In the genomic region with DNA sequence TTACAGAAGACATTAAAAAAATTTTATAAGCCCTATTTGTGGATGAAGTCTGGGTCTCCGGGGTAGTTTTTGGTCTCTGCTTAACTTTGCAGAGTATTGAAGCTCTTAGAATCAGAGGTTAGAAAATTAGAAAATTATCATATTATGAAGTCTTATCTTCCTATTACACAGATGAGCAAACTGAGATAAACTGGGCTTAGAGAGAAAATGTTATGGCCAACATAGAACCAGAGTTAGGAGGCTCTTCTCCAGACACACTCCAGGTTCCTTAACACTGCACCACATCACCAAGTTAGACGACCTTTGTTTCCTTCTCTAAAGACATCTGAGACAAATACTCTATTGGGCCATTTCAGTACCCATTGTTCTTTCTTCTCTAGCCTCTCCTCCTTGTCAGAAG, we compare ENCODE assay signal across 15 cellular contexts. TPM values are rescaled to one million over a fixed set of nuclear protein-coding genes. Genes with fewer than 3 reads are reported as not detected.
DNase-seq lines count a peak whose midpoint lies in the region; ATAC-seq and TF ChIP-seq lines count a peak whose summit lies in the region.
"Had no signal": no experiment of that assay in that cellular context is flagged by ENCODE, and none has a peak within 500 bp of the region (broad histone marks: within the 10 kb centered on the region; RNA-seq: fewer than 3 reads in every experiment).

No MANE protein-coding gene starts in this region.

- H3K9me1 ChIP-seq in IMR-90 (ENCODE audit: insufficient read depth, low read length) = peaks cover 7% of the 10 kb centered on the region

- no peak overlapping the region for H2BK5ac ChIP-seq in IMR-90 (ENCODE audit: low read depth, low read length, poor library complexity, severe bottlenecking)

- no peak for DNase-seq in IMR-90
- no peak for DNase-seq in smooth muscle cell (lab: John Stamatoyannopoulos, UW; ENCODE audit: unreplicated experiment)
- DNase-seq in stimulated activated CD4-positive, alpha-beta T cell treated with anti-CD3 and anti-CD28 coated beads, Interleukin-4, amount 100 ng/mL, for 4 hours = no peak
- DNase-seq in posterior vena cava (ENCODE audit: low spot score) = no peak
- DNase-seq in testis = no peak
- DNase-seq: activated CD8-positive, alpha-beta memory T cell treated with anti-CD3 and anti-CD28 coated beads, Interleukin-2, amount 50 U/mL, for 48 hours; adrenal gland; Caco-2; KBM-7; NCI-H1694 treated with DMSO at 0.1 percent for 48 hours; NCI-H748 treated with DMSO at 0.1 percent for 48 hours; thyroid gland had no signal

- H3K79me1 ChIP-seq in IMR-90 (ENCODE audit: low read depth in 1 of 2, low read length in 2 of 2) = no peaks in the 10 kb centered on the region

- H3K4me1 ChIP-seq in IMR-90 (ENCODE audit: control insufficient read depth, insufficient read depth, low read length) (peaks cover 9% of the 10 kb centered on the region), smooth muscle cell (ENCODE audit: low read depth) (peaks cover 32% of the 10 kb centered on the region), testis (peaks cover 5% of the 10 kb centered on the region)
- H3K4me1 ChIP-seq: Caco-2 had no signal

- H3K4me2 ChIP-seq in IMR-90 (ENCODE audit: low read depth, low read length) (peak overlapping the region; percentile 57; the same call in 1 of the 2 replicates), smooth muscle cell (peak overlapping the region; percentile 13)

- H3K9me3 ChIP-seq in IMR-90 (ENCODE audit: control insufficient read depth, insufficient read depth, low read length) (no peaks in the 10 kb centered on the region), smooth muscle cell (replicated peaks; ENCODE audit: low read depth) (no peaks in the 10 kb centered on the region), testis (no peaks in the 10 kb centered on the region)
- H3K9me3 ChIP-seq: adrenal gland, Caco-2, thyroid gland had no signal

- CTCF ChIA-PET in IMR-90 (lab: Yijun Ruan, JAX) = no interaction called here

- H3K14ac ChIP-seq in IMR-90 (replicated peaks; ENCODE audit: low read depth, low read length) = no peak overlapping the region

- intact Hi-C loops in IMR-90 (cut with micrococcal nuclease) (loop anchor here (5.0 kb wide), 1 partner anchor 56 kb away; a partner anchor contains a TSS), posterior vena cava (cut with DNase I) (no loop called here), testis (cut with DNase I; ENCODE audit: low total_unique reads) (no loop called here)

- H2AK5ac ChIP-seq in IMR-90 (ENCODE audit: low read depth, low read length) = no peak overlapping the region

- H4K20me1 ChIP-seq in IMR-90 (ENCODE audit: insufficient read depth, low read length) (no peaks in the 10 kb centered on the region), smooth muscle cell (ENCODE audit: low read depth) (no peaks in the 10 kb centered on the region)

- in situ Hi-C loops in IMR-90 (cut with MboI; ENCODE audit: low sequenced_read_pairs) = no loop called here

- H3K4me3 ChIP-seq in IMR-90 (ENCODE audit: insufficient read depth, low read depth, low read length) = no peak overlapping the region
- H3K4me3 ChIP-seq in smooth muscle cell = no peak overlapping the region
- no peak overlapping the region for H3K4me3 ChIP-seq in testis
- H3K4me3 ChIP-seq: adrenal gland, thyroid gland had no signal

- POLR2A ChIA-PET in IMR-90 (lab: Charles Lee; ENCODE audit: unreplicated experiment) = no interaction called here

- dilution Hi-C loops in IMR-90 (cut with HindIII; ENCODE audit: low sequenced_read_pairs, unreplicated experiment) = no loop called here

- H2AFZ ChIP-seq in IMR-90 (replicated peaks; ENCODE audit: low read length, poor library complexity) (no peak overlapping the region), smooth muscle cell (ENCODE audit: low read depth) (no peak overlapping the region)

- ATAC-seq in GM19395 (IDR thresholded peaks at IDR 0.05; ENCODE audit: unreplicated experiment) (peak; percentile 39), HG02678 (IDR thresholded peaks at IDR 0.05; ENCODE audit: unreplicated experiment) (peak; percentile 20), IMR-90 (ENCODE audit: low read depth) (no peak)

- no peak overlapping the region for H4K8ac ChIP-seq in IMR-90 (ENCODE audit: low read depth in 2 of 2, low read length in 2 of 2)

- no peak overlapping the region for H2BK15ac ChIP-seq in IMR-90 (ENCODE audit: low read depth, low read length)

- H3K36me3 ChIP-seq in IMR-90 (ENCODE audit: control insufficient read depth, insufficient read depth, low read length) = no peaks in the 10 kb centered on the region
- no peaks in the 10 kb centered on the region for H3K36me3 ChIP-seq in smooth muscle cell (ENCODE audit: low read depth)
- no peaks in the 10 kb centered on the region for H3K36me3 ChIP-seq in testis (ENCODE audit: low read depth, missing control alignments)
- H3K36me3 ChIP-seq: thyroid gland had no signal

- H4K5ac ChIP-seq in IMR-90 (ENCODE audit: low read depth, low read length) = no peak overlapping the region

- peaks cover 15% of the 10 kb centered on the region for H3F3A ChIP-seq in smooth muscle cell (ENCODE audit: low read depth)

- no peak overlapping the region for H4K91ac ChIP-seq in IMR-90 (ENCODE audit: insufficient read depth, low read depth, low read length)

- H2BK20ac ChIP-seq in IMR-90 (ENCODE audit: low read depth, low read length) = no peak overlapping the region

- no peak overlapping the region for H2BK120ac ChIP-seq in IMR-90 (ENCODE audit: low read depth, low read length)

- H3K23ac ChIP-seq in IMR-90 (ENCODE audit: low read depth, low read length) = no peak overlapping the region; the same call in 1 of the 2 replicates

- no TSS peak for BruUV-seq in IMR-90 (replicated peaks; lab: Mats Ljungman, UMichigan)

- TF ChIP-seq RAD21 in IMR-90 (IDR thresholded peaks at IDR 0.05; ENCODE audit: low read length) = no peak

- H3K4ac ChIP-seq in IMR-90 (ENCODE audit: low read depth, low read length) = no peak overlapping the region

- no peaks in the 10 kb centered on the region for H3K79me2 ChIP-seq in smooth muscle cell (ENCODE audit: low read depth)

- H3K18ac ChIP-seq in IMR-90 (ENCODE audit: low read depth, low read length) = no peak overlapping the region

- H3K56ac ChIP-seq in IMR-90 (ENCODE audit: extremely low read depth, insufficient read depth, low read length) = no peak overlapping the region; the same call in 1 of the 2 replicates

- H3K27ac ChIP-seq in IMR-90 (ENCODE audit: insufficient read depth, low read length) (no peak overlapping the region), smooth muscle cell (ENCODE audit: low read depth) (peak overlapping the region; percentile 99), testis (no peak overlapping the region)
- H3K27ac ChIP-seq: adrenal gland, thyroid gland, VCaP had no signal

- no peak overlapping the region for H2AK9ac ChIP-seq in IMR-90 (replicated peaks; ENCODE audit: low read depth, low read length, poor library complexity)

- WGBS in IMR-90 (ENCODE audit: extremely low coverage in 2 of 2, insufficient read length in 1 of 2), 2 experiments = no CpG with 5 or more reads among the region's 2 CpGs
- 100% methylated on average over 2 of the region's 2 CpGs for WGBS in smooth muscle cell (ENCODE audit: low lambda C conversion rate)
- 91 to 93% methylated on average over 2 of the region's 2 CpGs for WGBS in testis, 2 donors

- no peak for TF ChIP-seq POLR2A in IMR-90 (IDR thresholded peaks at IDR 0.05; ENCODE audit: low read depth, low read length)
- TF ChIP-seq POLR2A in testis (IDR thresholded peaks at IDR 0.05) = no peak

- H3K27me3 ChIP-seq in IMR-90 (ENCODE audit: control insufficient read depth, insufficient read depth, low read length) (no peaks in the 10 kb centered on the region), smooth muscle cell (ENCODE audit: low read depth) (no peaks in the 10 kb centered on the region), testis (no peaks in the 10 kb centered on the region)
- H3K27me3 ChIP-seq: adrenal gland, thyroid gland had no signal

- H3K9ac ChIP-seq in IMR-90 (ENCODE audit: low read depth, low read length) (no peak overlapping the region), smooth muscle cell (ENCODE audit: low read depth) (peak overlapping the region; percentile 58)

- no peak for TF ChIP-seq CTCF in IMR-90 (conservative IDR thresholded peaks at IDR 0.05; ENCODE audit: low read depth, low read length)
- no peak for TF ChIP-seq CTCF in smooth muscle cell (IDR thresholded peaks at IDR 0.05; ENCODE audit: borderline replicate concordance, insufficient read depth, poor library complexity, severe bottlenecking)
- TF ChIP-seq CTCF in testis (IDR thresholded peaks at IDR 0.05) = no peak

TF ChIP-seq in IMR-90, 13 proteins besides CTCF, POLR2A, EP300 and RAD21 (continues in another document):
- no peak for TF ChIP-seq MAZ (IDR thresholded peaks at IDR 0.05; ENCODE audit: borderline replicate concordance, low read depth, low read length)
- no peak for TF ChIP-seq CEBPB (IDR thresholded peaks at IDR 0.05; ENCODE audit: low read depth, low read length)
- TF ChIP-seq MXI1 (IDR thresholded peaks at IDR 0.05; ENCODE audit: borderline replicate concordance, low read depth, low read length) = no peak
- TF ChIP-seq MAFK (IDR thresholded peaks at IDR 0.05; ENCODE audit: low read depth, low read length) = no peak
- TF ChIP-seq RFX5 (IDR thresholded peaks at IDR 0.05; ENCODE audit: low read depth, low read length) = no peak

RNA-seq across cellular contexts. Expression of a gene that starts 36.7 kb away (rescaled TPM):
- total RNA-seq in IMR-90 (2012; rRNA removed) = under 0.01 TPM in 2 replicates
- polyA plus RNA-seq in IMR-90 (2012; rRNA removed) = not detected in 2 replicates
- polyA plus RNA-seq in IMR-90 (2012; cell fraction: cytosol; rRNA removed) = under 0.01 TPM in 1 of 2 replicates, not detected in the other
- 0.02 TPM in 1 of 2 replicates, not detected in the other for polyA plus RNA-seq in IMR-90 (2012; cell fraction: nucleus; rRNA removed; ENCODE audit: low replicate concordance)
- total RNA-seq in smooth muscle cell = 1.3 and 4.3 TPM in 2 replicates
- polyA plus RNA-seq in smooth muscle cell = 0.18 and 0.32 TPM in 2 replicates
- 1 to 10 TPM in 1 of 2 donors, under 1 TPM in 1; 0.57 to 1.8 TPM for total RNA-seq in posterior vena cava
- 1 to 10 TPM; 5.5 to 5.7 TPM for total RNA-seq in testis
- 18.6 TPM for polyA plus RNA-seq in testis (ENCODE audit: insufficient read depth, low read depth, low replicate concordance)

RNA-seq across cellular contexts. Expression of a gene that starts 57.2 kb away (rescaled TPM):
- total RNA-seq in IMR-90 (2012; rRNA removed) = 45.5 and 89.2 TPM in 2 replicates
- polyA plus RNA-seq in IMR-90 (2012; rRNA removed) = 16.6 and 22.3 TPM in 2 replicates
- polyA plus RNA-seq in IMR-90 (2012; cell fraction: cytosol; rRNA removed) = 2.4 and 3.9 TPM in 2 replicates
- polyA plus RNA-seq in IMR-90 (2012; cell fraction: nucleus; rRNA removed; ENCODE audit: low replicate concordance) = 1.4 and 5.8 TPM in 2 replicates
- total RNA-seq in smooth muscle cell = 81.2 and 101 TPM in 2 replicates
- polyA plus RNA-seq in smooth muscle cell = 21.1 and 24.2 TPM in 2 replicates
- total RNA-seq in posterior vena cava = 10 to 100 TPM; 68.9 to 99.9 TPM
- 10 to 100 TPM; 27.5 to 34.0 TPM for total RNA-seq in testis
- polyA plus RNA-seq in testis (ENCODE audit: insufficient read depth, low read depth, low replicate concordance) = 19.1 TPM
